Comparison of ENCODE assay signal across 14 cellular contexts in genomic region chr1:23111600-23112535, GRCh38. TPM values are rescaled to one million over a fixed set of nuclear protein-coding genes. Genes with fewer than 3 reads are reported as not detected.
DNase-seq lines count a peak whose midpoint lies in the region; ATAC-seq, FAIRE-seq and TF ChIP-seq lines count a peak whose summit lies in the region.
"Had no signal": no experiment of that assay in that cellular context is flagged by ENCODE, and none has a peak within 500 bp of the region (broad histone marks: within the 10 kb centered on the region; RNA-seq: fewer than 3 reads in every experiment).

No MANE protein-coding gene starts in this region.

- H2AFZ ChIP-seq in K562 (ENCODE audit: low read depth, low read length), result no peak overlapping the region

- no peak overlapping the region for H3K4me3 Mint-ChIP-seq in activated CD4-positive, alpha-beta T cell treated with anti-CD3 and anti-CD28 coated beads for 36 hours
- H3K4me3 Mint-ChIP-seq in HFFc6, result no peak overlapping the region
- H3K4me3 Mint-ChIP-seq in natural killer cell treated with Interleukin-12 subunit alpha and Interleukin-12 subunit beta and Interleukin-15 and Interleukin-18, amount 100 ng/mL, for 72 hours, result peak overlapping the region; percentile 65

- FAIRE-seq in K562 (lab: Jason Lieb, UNC), result no peak
- FAIRE-seq: A549 had no signal

- H3K36me3 ChIP-seq in K562 (ENCODE audit: control insufficient read depth, insufficient read depth, low read length), result peaks cover 12% of the 10 kb centered on the region; the same call in 2 of the 3 replicates
- H3K36me3 ChIP-seq in colonic mucosa, result no peaks in the 10 kb centered on the region

- H3K9ac ChIP-seq in K562 (ENCODE audit: insufficient read depth in 1 of 2, low read depth in 2 of 2, low read length in 2 of 2) (peak overlapping the region in 1 of 2 experiments; percentile 46; a peak in 1 of 4 replicates), colonic mucosa (ENCODE audit: low read depth in 2 of 2, low read length in 2 of 2) (no peak overlapping the region)

- CTCF ChIA-PET in activated CD4-positive, alpha-beta T cell treated with anti-CD3 and anti-CD28 coated beads for 36 hours (lab: Charles Lee), result interaction anchor here (1.5 to 9.4 kb wide), 6 partner anchors 9 to 73 kb away, joined by 3 to 73 read pairs (median 5); no protein-coding TSS in a partner anchor
- CTCF ChIA-PET in K562 (lab: Yijun Ruan, JAX; ENCODE audit: low intra/inter-chr PET ratio), result no interaction called here

- H4K20me1 ChIP-seq in K562 (replicated peaks; ENCODE audit: control insufficient read depth, insufficient read depth, low read length), result 0 out of 2 replicates have a peak, but pooled peaks cover 4% of the 10 kb centered on the region

- TF ChIP-seq RAD21 in K562 (CRISPR knock-in tag; conservative IDR thresholded peaks at IDR 0.05 in 1 of 2, IDR thresholded peaks at IDR 0.05 in 1 of 2), result no peak

- no peak overlapping the region for H3K27ac Mint-ChIP-seq in activated CD4-positive, alpha-beta T cell treated with anti-CD3 and anti-CD28 coated beads for 36 hours
- peak overlapping the region; percentile 32; the same call in 1 of the 2 replicates for H3K27ac Mint-ChIP-seq in HFFc6
- peak overlapping the region; percentile 74 to 86 for H3K27ac Mint-ChIP-seq in natural killer cell treated with Interleukin-12 subunit alpha and Interleukin-12 subunit beta and Interleukin-15 and Interleukin-18, amount 100 ng/mL, for 72 hours

- BruUV-seq in K562 (replicated peaks; lab: Mats Ljungman, UMichigan), result no TSS peak

- no peak for TF ChIP-seq EP300 in K562 (IDR thresholded peaks at IDR 0.05; ENCODE audit: low read length)

- in situ Hi-C loops in K562 (cut with MboI), result no loop called here

- peaks cover 50% of the 10 kb centered on the region for H3K79me2 ChIP-seq in K562 (ENCODE audit: control insufficient read depth, insufficient read depth, low read length)

- H3K36me3 Mint-ChIP-seq in activated CD4-positive, alpha-beta T cell treated with anti-CD3 and anti-CD28 coated beads for 36 hours (ENCODE audit: low read depth), result peaks cover 13% of the 10 kb centered on the region
- peaks cover 20% of the 10 kb centered on the region for H3K36me3 Mint-ChIP-seq in HFFc6 (ENCODE audit: low read depth)
- peaks cover 33% of the 10 kb centered on the region for H3K36me3 Mint-ChIP-seq in natural killer cell treated with Interleukin-12 subunit alpha and Interleukin-12 subunit beta and Interleukin-15 and Interleukin-18, amount 100 ng/mL, for 72 hours

- no peaks in the 10 kb centered on the region for H3K9me3 ChIP-seq in K562 (replicated peaks; ENCODE audit: control insufficient read depth, insufficient read depth, low read depth, low read length)
- no peaks in the 10 kb centered on the region for H3K9me3 ChIP-seq in colonic mucosa
- H3K9me3 ChIP-seq: A549 had no signal

- no peaks in the 10 kb centered on the region for H3K27me3 ChIP-seq in K562 (ENCODE audit: control insufficient read depth in 2 of 2, insufficient read depth in 2 of 2, low read length in 2 of 2)
- no peaks in the 10 kb centered on the region for H3K27me3 ChIP-seq in colonic mucosa

- intact Hi-C loops in activated CD4-positive, alpha-beta T cell treated with anti-CD3 and anti-CD28 coated beads for 36 hours (cut with DNase I, micrococcal nuclease), result loop anchor here (5.0 to 10.0 kb wide), 2 partner anchors 35 to 1327 kb away; partner anchors contain the start of gene USP48 (in 1 of the 2)
- intact Hi-C loops in K562 (cut with micrococcal nuclease), result no loop called here
- intact Hi-C loops in colonic mucosa (cut with DNase I), result no loop called here

- no peak for ATAC-seq in activated CD4-positive, alpha-beta T cell treated with anti-CD3 and anti-CD28 coated beads for 36 hours
- no peak for ATAC-seq in K562
- no peak for ATAC-seq in natural killer cell treated with Interleukin-12 subunit alpha and Interleukin-12 subunit beta and Interleukin-15 and Interleukin-18, amount 100 ng/mL, for 72 hours
- ATAC-seq: A549, SK-N-SH treated with all-trans-retinoic acid at 6 μM for 48 hours had no signal

- TF ChIP-seq POLR2A in K562 (conservative IDR thresholded peaks at IDR 0.05), result no peak

- DNase-seq in activated CD4-positive, alpha-beta T cell treated with anti-CD3 and anti-CD28 coated beads for 4 hours, result peak; percentile 35 to 40
- DNase-seq in activated CD4-positive, alpha-beta T cell treated with anti-CD3 and anti-CD28 coated beads for 36 hours, result no peak
- no peak for DNase-seq in HFFc6
- DNase-seq in K562 (ENCODE audit: extremely low read depth in 1 of 4, low spot score in 3 of 4), result no peak
- no peak for DNase-seq in natural killer cell treated with Interleukin-12 subunit alpha and Interleukin-12 subunit beta and Interleukin-15 and Interleukin-18, amount 100 ng/mL, for 72 hours (ENCODE audit: low spot score)
- DNase-seq in colonic mucosa, result no peak
- no peak for DNase-seq in germinal center (ENCODE audit: low spot score)
- DNase-seq in COR-L47 (lab: John Stamatoyannopoulos, UW), result no peak
- DNase-seq: cortex of kidney, foreskin fibroblast, islet precursor cell, NCI-H2029 treated with DMSO at 0.1 percent for 48 hours had no signal

- no peaks in the 10 kb centered on the region for H3K9me1 ChIP-seq in K562 (ENCODE audit: control insufficient read depth, insufficient read depth, low read length)

- peaks cover 67% of the 10 kb centered on the region for H3K4me1 Mint-ChIP-seq in activated CD4-positive, alpha-beta T cell treated with anti-CD3 and anti-CD28 coated beads for 36 hours
- H3K4me1 Mint-ChIP-seq in HFFc6 (ENCODE audit: low read depth), result peaks cover 59% of the 10 kb centered on the region
- H3K4me1 Mint-ChIP-seq in natural killer cell treated with Interleukin-12 subunit alpha and Interleukin-12 subunit beta and Interleukin-15 and Interleukin-18, amount 100 ng/mL, for 72 hours (ENCODE audit: low read depth in 2 of 2), result peaks cover 68 to 82% of the 10 kb centered on the region in 2 donors

- no peaks in the 10 kb centered on the region for H3K27me3 Mint-ChIP-seq in activated CD4-positive, alpha-beta T cell treated with anti-CD3 and anti-CD28 coated beads for 36 hours
- H3K27me3 Mint-ChIP-seq in HFFc6 (ENCODE audit: insufficient read depth), result no peaks in the 10 kb centered on the region; the same call in 1 of the 2 replicates
- H3K27me3 Mint-ChIP-seq in natural killer cell treated with Interleukin-12 subunit alpha and Interleukin-12 subunit beta and Interleukin-15 and Interleukin-18, amount 100 ng/mL, for 72 hours, result no peaks in the 10 kb centered on the region

- no peaks in the 10 kb centered on the region for H3K9me3 Mint-ChIP-seq in activated CD4-positive, alpha-beta T cell treated with anti-CD3 and anti-CD28 coated beads for 36 hours (ENCODE audit: low read depth)
- no peaks in the 10 kb centered on the region for H3K9me3 Mint-ChIP-seq in HFFc6
- H3K9me3 Mint-ChIP-seq in natural killer cell treated with Interleukin-12 subunit alpha and Interleukin-12 subunit beta and Interleukin-15 and Interleukin-18, amount 100 ng/mL, for 72 hours, result no peaks in the 10 kb centered on the region

- POLR2A ChIA-PET in activated CD4-positive, alpha-beta T cell treated with anti-CD3 and anti-CD28 coated beads for 36 hours (lab: Charles Lee), result interaction anchor here (0.6 kb wide), 1 partner anchor 53 kb away, joined by 3 read pairs; no protein-coding TSS in a partner anchor
- POLR2A ChIA-PET in K562 (lab: Yijun Ruan, JAX), result interaction anchor here (0.6 to 1.8 kb wide), 5 partner anchors 9 to 199 kb away, joined by 3 to 5 read pairs (median 3); no protein-coding TSS in a partner anchor

- peak overlapping the region; percentile 10; the same call in 1 of the 3 replicates for H3K27ac ChIP-seq in K562 (ENCODE audit: extremely low read depth, low read depth, low read length)
- no peak overlapping the region for H3K27ac ChIP-seq in colonic mucosa

- TF ChIP-seq CTCF in HFFc6 (IDR thresholded peaks at IDR 0.05), result no peak
- TF ChIP-seq CTCF in K562 (IDR thresholded peaks at IDR 0.05 in 2 of 3, conservative IDR thresholded peaks at IDR 0.05 in 1 of 3; ENCODE audit: insufficient read depth in 2 of 3, low read depth in 1 of 3, low read length in 3 of 3), result no peak
- TF ChIP-seq CTCF in colonic mucosa (IDR thresholded peaks at IDR 0.05), result no peak

- 56% methylated on average over 6 of the region's 6 CpGs for WGBS in K562 (ENCODE audit: insufficient coverage, low coverage, missing lambda C conversion rate)

- H3K4me1 ChIP-seq in K562 (replicated peaks in 1 of 2; ENCODE audit: control insufficient read depth in 2 of 2, insufficient read depth in 2 of 2, low read length in 2 of 2), result peaks cover 36 to 58% of the 10 kb centered on the region in 2 experiments
- no peaks in the 10 kb centered on the region for H3K4me1 ChIP-seq in colonic mucosa

- no peak overlapping the region for H3K4me2 ChIP-seq in K562 (ENCODE audit: insufficient read depth, low read length)
- H3K4me2 ChIP-seq: A549 had no signal

- H3K4me3 ChIP-seq in K562 (no peak overlapping the region), colonic mucosa (no peak overlapping the region)
- H3K4me3 ChIP-seq: A549 had no signal

TF ChIP-seq in K562, 482 proteins besides CTCF, POLR2A, EP300 and RAD21 (continues in another document):
- TF ChIP-seq FOXK1 (CRISPR knock-in tag; IDR thresholded peaks at IDR 0.05; ENCODE audit: borderline replicate concordance), result no peak

RNA-seq across cellular contexts. Expression of gene LUZP1, which starts 56.8 kb away (rescaled TPM):
- 10 to 100 TPM; 13.2 to 13.6 TPM for total RNA-seq in activated CD4-positive, alpha-beta T cell treated with anti-CD3 and anti-CD28 coated beads for 36 hours
- total RNA-seq in HFFc6 (2021; fragmentation: NEBNext Ultra II Directional; extraction: Animal tissue kit (Norgen Biotek cat#: 25700)), result 10 to 100 TPM; 47.3 to 55.6 (median 53.0) TPM
- 14.5 and 31.1 TPM in 2 replicates for total RNA-seq in K562 (2011; cell fraction: chromatin; rRNA removed; ENCODE audit: low replicate concordance)
- 11.2 and 11.6 TPM in 2 replicates for total RNA-seq in K562 (2011; cell fraction: nucleolus; rRNA removed)
- total RNA-seq in K562 (2011; cell fraction: nucleoplasm; rRNA removed), result 13.5 and 13.8 TPM in 2 replicates
- total RNA-seq in K562 (2014; rRNA removed) (10.2 and 12.4 TPM in 2 replicates), K562 (2014; rRNA removed; fragmentation: Illumina TruSeq; extraction: Trizol) (12.6 and 14.2 TPM in 2 replicates), K562 (2015; rRNA removed; fragmentation: Illumina TruSeq; extraction: Trizol) (13.8 and 15.3 TPM in 2 replicates), K562 (2021) (16.9 and 19.1 TPM in 2 replicates), colonic mucosa (10 to 100 TPM; 42.4 to 50.4 TPM)
- polyA plus RNA-seq in K562 (2011; rRNA removed) (10.0 and 11.2 TPM in 2 replicates), K562 (2014; fragmentation: Illumina TruSeq; extraction: Trizol) (14.2 and 14.7 TPM in 2 replicates), K562 (2014; fragmentation: Nextera tagmentation; extraction: Ambion mirVana) (10 to 100 TPM in 1 of 2 experiments, 1 to 10 TPM in 1; 6.5 to 11.8 TPM), K562 (2014; rRNA removed) (6.8 and 7.7 TPM in 2 replicates)
- 6.0 and 7.6 TPM in 2 replicates for polyA plus RNA-seq in K562 (2011; cell fraction: cytosol; rRNA removed)
- 14.3 and 16.7 TPM in 2 replicates for polyA plus RNA-seq in K562 (2011; cell fraction: nucleus; rRNA removed)
- polyA plus RNA-seq in K562 (2012), result 8.4 and 9.6 TPM in 2 replicates
- polyA minus RNA-seq in K562 (2011; rRNA and poly(A)+ RNA removed), result 20.6 and 21.8 TPM in 2 replicates
- 11.2 and 12.9 TPM in 2 replicates for polyA minus RNA-seq in K562 (2011; cell fraction: cytosol; rRNA and poly(A)+ RNA removed)
- polyA minus RNA-seq in K562 (2011; cell fraction: nucleus; rRNA and poly(A)+ RNA removed), result 9.4 and 17.5 TPM in 2 replicates
- total RNA-seq in natural killer cell treated with Interleukin-12 subunit alpha and Interleukin-12 subunit beta and Interleukin-15 and Interleukin-18, amount 100 ng/mL, for 72 hours, result 10 to 100 TPM; 42.7 to 43.1 TPM

Comparison
In these comparisons a context has a peak if more than half of its experiments do, and no peak if none do; other contexts are left out.
1. DNase-seq: peak in activated CD4-positive, alpha-beta T cell treated with anti-CD3 and anti-CD28 coated beads for 4 hours (2 of 2); none in activated CD4-positive, alpha-beta T cell treated with anti-CD3 and anti-CD28 coated beads for 36 hours (single experiment), HFFc6 (single experiment), K562 (0 of 4), natural killer cell treated with Interleukin-12 subunit alpha and Interleukin-12 subunit beta and Interleukin-15 and Interleukin-18, amount 100 ng/mL, for 72 hours (single experiment), colonic mucosa (single experiment), germinal center (single experiment) and COR-L47 (single experiment).
2. intact Hi-C loops: an anchor here in activated CD4-positive, alpha-beta T cell treated with anti-CD3 and anti-CD28 coated beads for 36 hours (5.0 to 10.0 kb wide); none called in K562 and colonic mucosa.